ENCODE assay signal across 14 cellular contexts in genomic region chr4:90317785-90318184, GRCh38.
DNase-seq lines count a peak whose midpoint lies in the region; ATAC-seq and TF ChIP-seq lines count a peak whose summit lies in the region.
"Had no signal": no experiment of that assay in that cellular context is flagged by ENCODE, and none has a peak within 500 bp of the region (broad histone marks: within the 10 kb centered on the region; RNA-seq: fewer than 3 reads in every experiment).

No MANE protein-coding gene starts in this region.

- intact Hi-C loops in MCF 10A (cut with micrococcal nuclease) (loop anchor here (5.0 kb wide), 2 partner anchors 635 to 655 kb away; no protein-coding TSS in a partner anchor), breast epithelium (cut with DNase I; ENCODE audit: low total_unique reads) (no loop called here), adrenal gland (cut with DNase I) (no loop called here)

- H3K36me3 ChIP-seq in breast epithelium, result no peaks in the 10 kb centered on the region
- H3K36me3 ChIP-seq in adrenal gland (replicated peaks in 1 of 2), result no peaks in the 10 kb centered on the region
- H3K36me3 ChIP-seq in gastroesophageal sphincter, result no peaks in the 10 kb centered on the region
- no peaks in the 10 kb centered on the region for H3K36me3 ChIP-seq in Peyer's patch
- H3K36me3 ChIP-seq: esophagus muscularis mucosa, thyroid gland had no signal

- CTCF ChIA-PET in MCF 10A (lab: Yijun Ruan, JAX), result interaction anchor here (0.7 kb wide), 1 partner anchor 1051 kb away, joined by 3 read pairs; no protein-coding TSS in a partner anchor

- no peaks in the 10 kb centered on the region for H3K36me3 Mint-ChIP-seq in MCF 10A (ENCODE audit: insufficient read depth, unreplicated experiment)
- H3K36me3 Mint-ChIP-seq: activated naive CD8-positive, alpha-beta T cell had no signal

- H3K27me3 Mint-ChIP-seq in MCF 10A (ENCODE audit: insufficient read depth, unreplicated experiment), result no peaks in the 10 kb centered on the region
- H3K27me3 Mint-ChIP-seq: activated naive CD8-positive, alpha-beta T cell had no signal

- H3K27ac Mint-ChIP-seq in MCF 10A (ENCODE audit: low read depth, unreplicated experiment), result peak overlapping the region; percentile 81
- H3K27ac Mint-ChIP-seq: activated naive CD8-positive, alpha-beta T cell had no signal

- peak; percentile 84 for DNase-seq in MCF 10A (ENCODE audit: unreplicated experiment)
- no peak for DNase-seq in breast epithelium (ENCODE audit: low spot score in 2 of 2)
- no peak for DNase-seq in adrenal gland
- DNase-seq in smooth muscle cell of the brain vasculature (ENCODE audit: low read depth, low spot score), result peak; percentile 57
- no peak for DNase-seq in SK-N-DZ (ENCODE audit: low spot score)
- no peak for DNase-seq in activated CD4-positive, alpha-beta T cell treated with anti-CD3 and anti-CD28 coated beads for 4 hours
- no peak for DNase-seq in Peyer's patch
- DNase-seq: activated CD4-positive, alpha-beta T cell treated with anti-CD3 and anti-CD28 coated beads, Interleukin-2, amount 50 U/mL, for 4 hours; NCI-H187 treated with DMSO at 0.1 percent for 48 hours; thyroid gland had no signal

- peaks cover 11% of the 10 kb centered on the region for H3K9me3 Mint-ChIP-seq in MCF 10A (ENCODE audit: unreplicated experiment)

- H3K9me3 ChIP-seq in breast epithelium (peaks cover 0 to 3% of the 10 kb centered on the region in 2 donors), adrenal gland (replicated peaks in 1 of 3) (no peaks in the 10 kb centered on the region), gastroesophageal sphincter (peaks cover 0 to 4% (median 0%) of the 10 kb centered on the region in 3 donors), Peyer's patch (no peaks in the 10 kb centered on the region)
- H3K9me3 ChIP-seq: esophagus muscularis mucosa, thyroid gland had no signal

- H3K4me3 ChIP-seq in breast epithelium, result no peak overlapping the region
- no peak overlapping the region for H3K4me3 ChIP-seq in adrenal gland
- H3K4me3 ChIP-seq in gastroesophageal sphincter, result no peak overlapping the region
- no peak overlapping the region for H3K4me3 ChIP-seq in Peyer's patch
- H3K4me3 ChIP-seq: esophagus muscularis mucosa, thyroid gland had no signal

- no peak for TF ChIP-seq EP300 in gastroesophageal sphincter (IDR thresholded peaks at IDR 0.05)

- H3K4me1 ChIP-seq in breast epithelium (no peaks in the 10 kb centered on the region), adrenal gland (replicated peaks in 1 of 2) (peaks cover 0 to 17% of the 10 kb centered on the region in 2 donors), gastroesophageal sphincter (peaks cover 0 to 6% (median 0%) of the 10 kb centered on the region in 3 donors), Peyer's patch (no peaks in the 10 kb centered on the region)

- H3K4me1 Mint-ChIP-seq in MCF 10A (ENCODE audit: insufficient read depth, unreplicated experiment), result peaks cover 7% of the 10 kb centered on the region

- H3K27ac ChIP-seq in breast epithelium, result no peak overlapping the region
- H3K27ac ChIP-seq in adrenal gland, result peak overlapping the region; percentile 48 to 69 (median 61)
- H3K27ac ChIP-seq in gastroesophageal sphincter, result no peak overlapping the region
- no peak overlapping the region for H3K27ac ChIP-seq in Peyer's patch
- H3K27ac ChIP-seq: 22Rv1, esophagus muscularis mucosa had no signal

- POLR2A ChIA-PET in MCF 10A (lab: Yijun Ruan, JAX), result interaction anchor here (1.0 kb wide), 1 partner anchor 10 kb away, joined by 3 read pairs; no protein-coding TSS in a partner anchor

- TF ChIP-seq CTCF in MCF 10A (IDR thresholded peaks at IDR 0.05; ENCODE audit: unreplicated experiment) (no peak), breast epithelium (IDR thresholded peaks at IDR 0.05) (no peak), adrenal gland (IDR thresholded peaks at IDR 0.05) (no peak), gastroesophageal sphincter (IDR thresholded peaks at IDR 0.05) (no peak), Peyer's patch (IDR thresholded peaks at IDR 0.05) (no peak)

- ATAC-seq in gastroesophageal sphincter, result peak; percentile 46

- H3K27me3 ChIP-seq in breast epithelium (no peaks in the 10 kb centered on the region), adrenal gland (no peaks in the 10 kb centered on the region), gastroesophageal sphincter (no peaks in the 10 kb centered on the region), Peyer's patch (no peaks in the 10 kb centered on the region)
- H3K27me3 ChIP-seq: esophagus muscularis mucosa, thyroid gland had no signal

- TF ChIP-seq POLR2A in breast epithelium (IDR thresholded peaks at IDR 0.05) (no peak), adrenal gland (IDR thresholded peaks at IDR 0.05) (no peak), gastroesophageal sphincter (IDR thresholded peaks at IDR 0.05) (no peak), Peyer's patch (IDR thresholded peaks at IDR 0.05) (no peak)

- no TSS peak for BruUV-seq in MCF 10A (replicated peaks; lab: Mats Ljungman, UMichigan)

- H3K4me3 Mint-ChIP-seq in MCF 10A (ENCODE audit: unreplicated experiment), result peak overlapping the region; percentile 36
- H3K4me3 Mint-ChIP-seq: activated naive CD8-positive, alpha-beta T cell had no signal

- 18 to 36% (median 25%) methylated on average over 2 of the region's 2 CpGs for WGBS in adrenal gland, 4 donors
- 32 to 52% methylated on average over 2 of the region's 2 CpGs for WGBS in gastroesophageal sphincter (ENCODE audit: low coverage in 1 of 2), 2 donors

Comparison
In these comparisons a context has a peak if more than half of its experiments do, and no peak if none do; other contexts are left out.
1. DNase-seq: peak in MCF 10A (single experiment) and smooth muscle cell of the brain vasculature (single experiment); none in breast epithelium (0 of 2), adrenal gland (0 of 7), SK-N-DZ (single experiment), activated CD4-positive, alpha-beta T cell treated with anti-CD3 and anti-CD28 coated beads for 4 hours (0 of 2) and Peyer's patch (0 of 3).
2. H3K27ac ChIP-seq: peak in adrenal gland (5 of 5); none in breast epithelium (0 of 2), gastroesophageal sphincter (0 of 4) and Peyer's patch (0 of 4).